19 cellular contexts compared by ENCODE assay signal in genomic region chr22:44386386-44387035, GRCh38.
"Had no signal": no experiment of that assay in that cellular context is flagged by ENCODE, and none has a peak within 500 bp of the region (broad histone marks: within the 10 kb centered on the region; RNA-seq: fewer than 3 reads in every experiment).

No MANE protein-coding gene starts in this region.

- ATAC-seq: sciatic nerve had no signal

- H3K4me3 Mint-ChIP-seq: activated naive CD8-positive, alpha-beta T cell treated with anti-CD3 and anti-CD28 coated beads, Interleukin-2, amount 10 ng/mL, durations not matched to agents 7 days and 5 days; type B pancreatic cell had no signal

- H3K4me1 Mint-ChIP-seq: activated naive CD8-positive, alpha-beta T cell treated with anti-CD3 and anti-CD28 coated beads, Interleukin-2, amount 10 ng/mL, durations not matched to agents 7 days and 5 days had no signal

- FAIRE-seq: keratinocyte had no signal

- H3K4me1 ChIP-seq: breast epithelium, colonic mucosa, suprapubic skin had no signal

- H3K27ac Mint-ChIP-seq: activated naive CD8-positive, alpha-beta T cell treated with anti-CD3 and anti-CD28 coated beads, Interleukin-2, amount 10 ng/mL, durations not matched to agents 7 days and 5 days; type B pancreatic cell had no signal

- H3K27me3 ChIP-seq: colonic mucosa, neutrophil had no signal

- H3K27ac ChIP-seq: breast epithelium, colonic mucosa, neutrophil, suprapubic skin had no signal

- H3K9me3 Mint-ChIP-seq: activated naive CD8-positive, alpha-beta T cell treated with anti-CD3 and anti-CD28 coated beads, Interleukin-2, amount 10 ng/mL, durations not matched to agents 7 days and 5 days; type B pancreatic cell had no signal

- H3K9me3 ChIP-seq: breast epithelium, colonic mucosa, neutrophil, suprapubic skin had no signal

- H3K36me3 ChIP-seq: breast epithelium, colonic mucosa, neutrophil, suprapubic skin had no signal

- H3K4me3 ChIP-seq: breast epithelium, colonic mucosa, suprapubic skin had no signal

- DNase-seq: activated CD4-positive, alpha-beta T cell treated with anti-CD3 and anti-CD28 coated beads, Interleukin-2, amount 50 U/mL, for 4 hours; activated CD4-positive, CD25-positive, alpha-beta regulatory T cell treated with anti-CD3 and anti-CD28 coated beads, Interleukin-2, amount 50 U/mL, for 72 hours; activated effector memory CD4-positive, alpha-beta T cell treated with Interleukin-2 at 50 U/mL for 16 hours; activated naive CD8-positive, alpha-beta T cell treated with anti-CD3 and anti-CD28 coated beads, Interleukin-2, amount 10 ng/mL, durations not matched to agents 7 days and 5 days; activated T-cell treated with anti-CD3 and anti-CD28 coated beads, Interleukin-2, amount 50 U/mL, for 1 hour; anterior cingulate cortex; colonic mucosa; effector CD4-positive, alpha-beta T cell; foreskin melanocyte; stimulated activated CD4-positive, alpha-beta T cell treated with anti-CD3 and anti-CD28 coated beads, Interleukin-12 subunit alpha, Interleukin-12 subunit beta, amount 100 ng/mL, for 4 hours; stimulated activated CD4-positive, alpha-beta T cell treated with anti-CD3 and anti-CD28 coated beads, Interleukin-2, amount 100 ng/mL, for 48 hours; stimulated activated naive CD4-positive, alpha-beta T cell treated with Interleukin-2 at 50 U/mL for 16 hours; T-helper 9 cell had no signal

- H3K36me3 Mint-ChIP-seq: activated naive CD8-positive, alpha-beta T cell treated with anti-CD3 and anti-CD28 coated beads, Interleukin-2, amount 10 ng/mL, durations not matched to agents 7 days and 5 days; type B pancreatic cell had no signal
